33 cellular contexts compared by ENCODE assay signal in genomic region chr5:118243068-118243467, GRCh38.
DNase-seq lines count a peak whose midpoint lies in the region; ATAC-seq and TF ChIP-seq lines count a peak whose summit lies in the region.
"Had no signal": no experiment of that assay in that cellular context is flagged by ENCODE, and none has a peak within 500 bp of the region (broad histone marks: within the 10 kb centered on the region; RNA-seq: fewer than 3 reads in every experiment).

No MANE protein-coding gene starts in this region.

- H3K4me3 Mint-ChIP-seq in activated naive CD8-positive, alpha-beta T cell treated with anti-CD3 and anti-CD28 coated beads, Interleukin-2, amount 50 U/mL, for 24 hours, result no peak overlapping the region
- H3K4me3 Mint-ChIP-seq: B cell; CD14-positive monocyte; CD4-positive, alpha-beta memory T cell; CD4-positive, alpha-beta T cell; CD4-positive, CD25-positive, alpha-beta regulatory T cell; CD8-positive, alpha-beta memory T cell; CD8-positive, alpha-beta T cell had no signal

- H3K4me1 ChIP-seq in upper lobe of right lung, result no peaks in the 10 kb centered on the region
- H3K4me1 ChIP-seq: A549; BE2C; BLaER1; BLaER1 treated with 17β-estradiol and CSF1 and Interleukin-3, amounts not matched to agents 10 nM and 100 nM; Caco-2 had no signal

- H3K36me3 ChIP-seq in upper lobe of right lung, result no peaks in the 10 kb centered on the region
- H3K36me3 ChIP-seq: BE2C; BLaER1; BLaER1 treated with 17β-estradiol and CSF1 and Interleukin-3, amounts not matched to agents 10 nM and 100 nM had no signal

- H3K27me3 Mint-ChIP-seq in activated naive CD8-positive, alpha-beta T cell treated with anti-CD3 and anti-CD28 coated beads, Interleukin-2, amount 50 U/mL, for 24 hours, result no peaks in the 10 kb centered on the region
- H3K27me3 Mint-ChIP-seq: B cell; CD4-positive, alpha-beta memory T cell; CD4-positive, alpha-beta T cell; CD4-positive, CD25-positive, alpha-beta regulatory T cell; CD8-positive, alpha-beta memory T cell had no signal

- no peak overlapping the region for H3K4me3 ChIP-seq in upper lobe of right lung
- H3K4me3 ChIP-seq: A549; BLaER1; BLaER1 treated with 17β-estradiol and CSF1 and Interleukin-3, amounts not matched to agents 10 nM and 100 nM had no signal

- ATAC-seq in omental fat pad (ENCODE audit: low FRiP score) (peak; percentile 77), upper lobe of right lung (peak; percentile 55), HG03097 (IDR thresholded peaks at IDR 0.05; ENCODE audit: low FRiP score, unreplicated experiment) (no peak)
- ATAC-seq in activated naive CD8-positive, alpha-beta T cell treated with anti-CD3 and anti-CD28 coated beads, Interleukin-2, amount 50 U/mL, for 24 hours, result no peak
- ATAC-seq: A549; CD8-positive, alpha-beta T cell had no signal

- TF ChIP-seq CTCF in omental fat pad (IDR thresholded peaks at IDR 0.05) (no peak), upper lobe of right lung (IDR thresholded peaks at IDR 0.05) (no peak)

- no peaks in the 10 kb centered on the region for H3K36me3 Mint-ChIP-seq in activated naive CD8-positive, alpha-beta T cell treated with anti-CD3 and anti-CD28 coated beads, Interleukin-2, amount 50 U/mL, for 24 hours (ENCODE audit: low read depth)
- H3K36me3 Mint-ChIP-seq: CD14-positive monocyte; CD4-positive, alpha-beta memory T cell; CD4-positive, CD25-positive, alpha-beta regulatory T cell; CD8-positive, alpha-beta memory T cell; CD8-positive, alpha-beta T cell had no signal

- H3K4me1 Mint-ChIP-seq in activated naive CD8-positive, alpha-beta T cell treated with anti-CD3 and anti-CD28 coated beads, Interleukin-2, amount 50 U/mL, for 24 hours, result no peaks in the 10 kb centered on the region
- H3K4me1 Mint-ChIP-seq: B cell; CD14-positive monocyte; CD4-positive, alpha-beta memory T cell; CD4-positive, CD25-positive, alpha-beta regulatory T cell; CD8-positive, alpha-beta memory T cell had no signal

- intact Hi-C loops in upper lobe of right lung (cut with DNase I), result no loop called here

- no peak overlapping the region for H3K27ac ChIP-seq in upper lobe of right lung
- H3K27ac ChIP-seq: 22Rv1; A549; BLaER1; BLaER1 treated with 17β-estradiol and CSF1 and Interleukin-3, amounts not matched to agents 10 nM and 100 nM; C4-2B had no signal

- H3K27me3 ChIP-seq in upper lobe of right lung, result no peaks in the 10 kb centered on the region
- H3K27me3 ChIP-seq: BE2C, BLaER1 had no signal

- H3K9me3 Mint-ChIP-seq in activated naive CD8-positive, alpha-beta T cell treated with anti-CD3 and anti-CD28 coated beads, Interleukin-2, amount 50 U/mL, for 24 hours, result peaks cover 2% of the 10 kb centered on the region
- H3K9me3 Mint-ChIP-seq: CD4-positive, alpha-beta T cell had no signal

- H3K9me3 ChIP-seq in upper lobe of right lung, result no peaks in the 10 kb centered on the region
- H3K9me3 ChIP-seq: A549, BE2C, Caco-2 had no signal

- DNase-seq in amniotic epithelial cell (ENCODE audit: low read depth) (peak; percentile 6), omental fat pad (ENCODE audit: low spot score) (no peak), upper lobe of right lung (no peak), HuH-7.5 (ENCODE audit: low spot score) (no peak)
- no peak for DNase-seq in activated naive CD8-positive, alpha-beta T cell treated with anti-CD3 and anti-CD28 coated beads, Interleukin-2, amount 50 U/mL, for 24 hours
- DNase-seq: 8988T; ACHN; AML-193; BE2C; C1 segment of cervical spinal cord; Caco-2; Calu3; CD4-positive, alpha-beta memory T cell; CD4-positive, alpha-beta T cell; CD4-positive, CD25-positive, alpha-beta regulatory T cell; CD8-positive, alpha-beta memory T cell; CD8-positive, alpha-beta T cell; COR-L47; DMS 273 treated with DMSO at 0.1 percent for 48 hours; DMS153; DMS53; DMS79; DMS79 treated with DMSO at 0.1 percent for 48 hours; DND-41; EL had no signal

- H3K27ac Mint-ChIP-seq in activated naive CD8-positive, alpha-beta T cell treated with anti-CD3 and anti-CD28 coated beads, Interleukin-2, amount 50 U/mL, for 24 hours, result no peak overlapping the region
- H3K27ac Mint-ChIP-seq: B cell; CD14-positive monocyte; CD4-positive, alpha-beta memory T cell; CD4-positive, alpha-beta T cell; CD4-positive, CD25-positive, alpha-beta regulatory T cell; CD8-positive, alpha-beta memory T cell; CD8-positive, alpha-beta T cell had no signal

Comparison
In these comparisons a context has a peak if more than half of its experiments do, and no peak if none do; other contexts are left out.
1. ATAC-seq: peak in omental fat pad (single experiment) and upper lobe of right lung (single experiment); none in HG03097 (single experiment) and activated naive CD8-positive, alpha-beta T cell treated with anti-CD3 and anti-CD28 coated beads, Interleukin-2, amount 50 U/mL, for 24 hours (single experiment).